ENCODE assay signal across 12 cellular contexts in genomic region chr16:67489401-67490083, GRCh38. TPM values are rescaled to one million over a fixed set of nuclear protein-coding genes. Genes with fewer than 3 reads are reported as not detected.
DNase-seq lines count a peak whose midpoint lies in the region; ATAC-seq, FAIRE-seq and TF ChIP-seq lines count a peak whose summit lies in the region.
"Had no signal": no experiment of that assay in that cellular context is flagged by ENCODE, and none has a peak within 500 bp of the region (broad histone marks: within the 10 kb centered on the region; RNA-seq: fewer than 3 reads in every experiment).

No MANE protein-coding gene starts in this region.

- H4K5ac ChIP-seq in H1 (ENCODE audit: insufficient read length, low read depth, low read length): no peak overlapping the region

- H3K18ac ChIP-seq in H1 (ENCODE audit: extremely low read depth, low read length): no peak overlapping the region; the same call in 1 of the 2 replicates

- H2AFZ ChIP-seq in H1 (ENCODE audit: low read length) (no peak overlapping the region), neural progenitor cell (replicated peaks) (peak overlapping the region; percentile 69), PC-9 (no peak overlapping the region)

- FAIRE-seq in H1 (lab: Jason Lieb, UNC): no peak

- no peak overlapping the region for H3K14ac ChIP-seq in H1 (ENCODE audit: insufficient read length)

- POLR2A ChIA-PET in H1 (lab: Charles Lee; ENCODE audit: partially characterized antibody) (interaction anchor here (0.6 to 1.3 kb wide), 4 partner anchors 9 to 57 kb away, joined by 3 read pairs; partner anchors contain the start of gene ATP6V0D1), PC-9 (lab: Charles Lee; ENCODE audit: unreplicated experiment) (no interaction called here)

- peaks cover 0 to 12% (median 5%) of the 10 kb centered on the region in 11 experiments; a peak in 10 of 22 replicates for H3K36me3 ChIP-seq in BLaER1 treated with 17β-estradiol and CSF1 and Interleukin-3, amounts not matched to agents 10 nM and 100 nM
- H3K36me3 ChIP-seq in H1 (ENCODE audit: control insufficient read depth in 2 of 4, insufficient read depth in 4 of 4, low read length in 3 of 4) (no peaks in the 10 kb centered on the region; a peak in 1 of 8 replicates), neural progenitor cell (no peaks in the 10 kb centered on the region), PC-9 (ENCODE audit: low read depth) (no peaks in the 10 kb centered on the region)

- H3K4me1 ChIP-seq in BLaER1 treated with 17β-estradiol and CSF1 and Interleukin-3, amounts not matched to agents 10 nM and 100 nM: peaks cover 96 to 99% (median 98%) of the 10 kb centered on the region in 10 experiments
- H3K4me1 ChIP-seq in H1 (replicated peaks in 1 of 4; ENCODE audit: control insufficient read depth in 3 of 4, insufficient read depth in 4 of 4, low read length in 3 of 4) (peaks cover 0 to 7% (median 4%) of the 10 kb centered on the region in 4 experiments; a peak in 5 of 7 replicates), neural progenitor cell (peaks cover 11% of the 10 kb centered on the region), PC-9 (replicated peaks; ENCODE audit: insufficient read depth) (0 out of 2 replicates have a peak, but pooled peaks cover 4% of the 10 kb centered on the region)

- peak overlapping the region in 9 of 10 experiments; percentile 1 to 50 (median 20); a peak in 9 of 20 replicates for H3K4me3 ChIP-seq in BLaER1 treated with 17β-estradiol and CSF1 and Interleukin-3, amounts not matched to agents 10 nM and 100 nM
- no peak overlapping the region for H3K4me3 ChIP-seq in HL-60 (replicated peaks; ENCODE audit: insufficient read depth, low read length)
- H3K4me3 ChIP-seq in H1 (ENCODE audit: extremely low read depth in 1 of 4, insufficient read depth in 2 of 4, low read depth in 3 of 4, low read length in 4 of 4): peak overlapping the region in 1 of 4 experiments; percentile 43; a peak in 1 of 8 replicates
- no peak overlapping the region for H3K4me3 ChIP-seq in neural progenitor cell
- no peak overlapping the region for H3K4me3 ChIP-seq in PC-9

- no peak overlapping the region for H2BK12ac ChIP-seq in H1 (ENCODE audit: low read depth, low read length)

- no peak overlapping the region for H3K4ac ChIP-seq in H1 (replicated peaks; ENCODE audit: insufficient read length, low read depth, low read length)

- H3K23ac ChIP-seq in H1 (ENCODE audit: insufficient read length): no peak overlapping the region

- no peaks in the 10 kb centered on the region for H3K79me1 ChIP-seq in H1 (ENCODE audit: low read depth, low read length)

- no peak overlapping the region for H4K8ac ChIP-seq in H1 (ENCODE audit: extremely low read depth, insufficient read depth, low read length)

- no peak overlapping the region for H3K56ac ChIP-seq in H1 (replicated peaks; ENCODE audit: insufficient read length, low read depth, low read length)

- peaks cover 5% of the 10 kb centered on the region for H3K27me3 Mint-ChIP-seq in neural progenitor cell (ENCODE audit: insufficient read depth, low read depth)

- H2BK20ac ChIP-seq in H1 (ENCODE audit: low read length): no peak overlapping the region

- no peaks in the 10 kb centered on the region for H4K20me1 ChIP-seq in BLaER1 treated with 17β-estradiol and CSF1 and Interleukin-3, amounts not matched to agents 10 nM and 100 nM
- H4K20me1 ChIP-seq in H1 (replicated peaks in 1 of 2; ENCODE audit: control insufficient read depth in 1 of 2, insufficient read depth in 2 of 2, low read length in 2 of 2) (peaks cover 8 to 10% of the 10 kb centered on the region in 2 experiments), neural progenitor cell (ENCODE audit: low read depth) (no peaks in the 10 kb centered on the region), PC-9 (ENCODE audit: insufficient read depth) (no peaks in the 10 kb centered on the region)

- no peaks in the 10 kb centered on the region for H3K23me2 ChIP-seq in H1 (ENCODE audit: low read depth, low read length)

- H4K91ac ChIP-seq in H1 (replicated peaks; ENCODE audit: insufficient read length, low read length): no peak overlapping the region

- CTCF ChIA-PET in H1 (lab: Charles Lee; ENCODE audit: partially characterized antibody) (interaction anchor here (1.1 to 21.5 kb wide), 10 partner anchors 7 to 90 kb away, joined by 3 to 335 read pairs (median 7); partner anchors contain the start of genes AGRP and ATP6V0D1), PC-9 (lab: Charles Lee) (no interaction called here)

- peak overlapping the region; percentile 91 to 100 (median 99) for H3K27ac ChIP-seq in BLaER1 treated with 17β-estradiol and CSF1 and Interleukin-3, amounts not matched to agents 10 nM and 100 nM
- H3K27ac ChIP-seq in HL-60 (replicated peaks): peak overlapping the region; percentile 69
- no peak overlapping the region for H3K27ac ChIP-seq in H1 (ENCODE audit: low read depth, low read length)
- H3K27ac ChIP-seq in neural progenitor cell: no peak overlapping the region
- no peak overlapping the region for H3K27ac ChIP-seq in PC-9

- no peaks in the 10 kb centered on the region for H3K27me3 ChIP-seq in BLaER1 treated with 17β-estradiol and CSF1 and Interleukin-3, amounts not matched to agents 10 nM and 100 nM
- H3K27me3 ChIP-seq in HL-60 (ENCODE audit: insufficient read depth, poor library complexity, severe bottlenecking) (no peaks in the 10 kb centered on the region), H1 (replicated peaks in 1 of 4; ENCODE audit: control insufficient read depth in 3 of 4, extremely low read depth in 1 of 4, insufficient read depth in 3 of 4, low read length in 3 of 4) (peaks cover 48 to 76% (median 63%) of the 10 kb centered on the region in 4 experiments), neural progenitor cell (peaks cover 15% of the 10 kb centered on the region), PC-9 (ENCODE audit: insufficient read depth, low read depth) (no peaks in the 10 kb centered on the region)

- H3K4me2 ChIP-seq in BLaER1 treated with 17β-estradiol and CSF1 and Interleukin-3, amounts not matched to agents 10 nM and 100 nM: peak overlapping the region; percentile 80 to 99 (median 97)
- H3K4me2 ChIP-seq in H1 (ENCODE audit: insufficient read depth in 1 of 2, low read depth in 2 of 2, low read length in 2 of 2): peak overlapping the region; percentile 35 to 59; a peak in 3 of 4 replicates
- peak overlapping the region; percentile 67 for H3K4me2 ChIP-seq in neural progenitor cell
- H3K4me2 ChIP-seq in PC-9: no peak overlapping the region

- TF ChIP-seq EP300 in H1 (IDR thresholded peaks at IDR 0.05; ENCODE audit: borderline replicate concordance in 1 of 2, low read depth in 2 of 2, low read length in 2 of 2): no peak

- H2BK5ac ChIP-seq in H1 (ENCODE audit: low read depth, low read length): no peak overlapping the region

- WGBS in H1 (ENCODE audit: extremely low coverage in 1 of 2, insufficient coverage in 1 of 2, insufficient read length in 1 of 2, insufficient replicate concordance in 2 of 2, low coverage in 1 of 2, low lambda C conversion rate in 2 of 2, missing lambda C conversion rate in 1 of 2), 2 experiments: 74% methylated on average over 4 of the region's 4 CpGs; no CpG with 5 or more reads in 1 of the 2 experiments

- H3K4me3 Mint-ChIP-seq in neural progenitor cell: no peak overlapping the region

- ATAC-seq in HG03108 (IDR thresholded peaks at IDR 0.05; ENCODE audit: unreplicated experiment) (no peak), left colon (no peak)

- peaks cover 16% of the 10 kb centered on the region for H3K4me1 Mint-ChIP-seq in neural progenitor cell

- H2BK120ac ChIP-seq in H1 (replicated peaks; ENCODE audit: low read depth, low read length): no peak overlapping the region

- peak overlapping the region; percentile 79 to 96 (median 91) for H3K9ac ChIP-seq in BLaER1 treated with 17β-estradiol and CSF1 and Interleukin-3, amounts not matched to agents 10 nM and 100 nM
- peak overlapping the region in 1 of 4 experiments; percentile 7; a peak in 2 of 7 replicates for H3K9ac ChIP-seq in H1 (replicated peaks in 1 of 4; ENCODE audit: extremely low read depth in 1 of 4, low read depth in 3 of 4, low read length in 3 of 4)
- H3K9ac ChIP-seq in neural progenitor cell: peak overlapping the region; percentile 21

- TF ChIP-seq RAD21 in H1 (IDR thresholded peaks at IDR 0.05 in 1 of 2, conservative IDR thresholded peaks at IDR 0.05 in 1 of 2; ENCODE audit: low read depth in 2 of 2, low read length in 2 of 2): no peak

- no TSS peak for BruUV-seq in PC-9 (replicated peaks; lab: Mats Ljungman, UMichigan)

- intact Hi-C loops in left colon (cut with DNase I, micrococcal nuclease) (no loop called here), PC-9 (cut with micrococcal nuclease; ENCODE audit: unreplicated experiment) (loop anchor here (10.0 kb wide), 2 partner anchors 75 to 735 kb away; partner anchors contain the start of gene CTCF)

- H3K9me3 ChIP-seq in BLaER1 treated with 17β-estradiol and CSF1 and Interleukin-3, amounts not matched to agents 10 nM and 100 nM (replicated peaks in 1 of 11): peaks cover 0 to 10% (median 5%) of the 10 kb centered on the region in 11 experiments; a peak in 8 of 22 replicates
- H3K9me3 ChIP-seq in H1 (ENCODE audit: insufficient read depth in 2 of 2, low read depth in 1 of 2, low read length in 1 of 2): peaks cover 5 to 7% of the 10 kb centered on the region in 2 experiments; a peak in 1 of 4 replicates
- no peaks in the 10 kb centered on the region for H3K9me3 ChIP-seq in neural progenitor cell (ENCODE audit: low read depth)
- no peaks in the 10 kb centered on the region for H3K9me3 ChIP-seq in PC-9 (ENCODE audit: insufficient read depth, low read depth)

- H3K36me3 Mint-ChIP-seq in neural progenitor cell: peaks cover 1% of the 10 kb centered on the region

- no peak for TF ChIP-seq POLR2A in H1 (IDR thresholded peaks at IDR 0.05; ENCODE audit: control extremely low read depth in 1 of 2, low read depth in 2 of 2, low read length in 2 of 2)

- DNase-seq in HL-60 (ENCODE audit: low read depth in 1 of 2, low spot score in 1 of 2) (no peak), H1 (ENCODE audit: low read depth in 1 of 2, low spot score in 2 of 2) (no peak), neural progenitor cell (ENCODE audit: low spot score) (no peak), left colon (no peak), NCI-H1417 treated with DMSO at 0.1 percent for 48 hours (lab: John Stamatoyannopoulos, UW) (no peak), PC-9 (no peak)
- DNase-seq: cortex of kidney, hippocampal formation had no signal

- H3K79me2 ChIP-seq in H1 (ENCODE audit: control insufficient read depth in 1 of 2, insufficient read depth in 2 of 2, low read length in 2 of 2): no peaks in the 10 kb centered on the region
- no peaks in the 10 kb centered on the region for H3K79me2 ChIP-seq in neural progenitor cell (ENCODE audit: low read depth)
- no peaks in the 10 kb centered on the region for H3K79me2 ChIP-seq in PC-9 (ENCODE audit: low read depth)

- no peak for TF ChIP-seq CTCF in HL-60 (IDR thresholded peaks at IDR 0.05; ENCODE audit: insufficient read depth, low read length)
- no peak for TF ChIP-seq CTCF in H1 (IDR thresholded peaks at IDR 0.05; ENCODE audit: control extremely low read depth in 1 of 3, insufficient read depth in 1 of 3, low read depth in 1 of 3, low read length in 3 of 3)
- no peak for TF ChIP-seq CTCF in neural progenitor cell (IDR thresholded peaks at IDR 0.05)
- no peak for TF ChIP-seq CTCF in PC-9 (conservative IDR thresholded peaks at IDR 0.05)

- no peak overlapping the region for H2AK5ac ChIP-seq in H1 (ENCODE audit: low read depth, low read length)

- H3K9me3 Mint-ChIP-seq in neural progenitor cell: no peaks in the 10 kb centered on the region

- no peak overlapping the region for H2BK15ac ChIP-seq in H1 (ENCODE audit: low read length)

- peak overlapping the region; percentile 80 for H3K27ac Mint-ChIP-seq in neural progenitor cell

- H3F3A ChIP-seq in neural progenitor cell (ENCODE audit: low read depth) (no peaks in the 10 kb centered on the region), PC-9 (ENCODE audit: insufficient read depth, low read depth) (0 out of 2 replicates have a peak, but pooled peaks cover 7% of the 10 kb centered on the region)

- H3K9me2 ChIP-seq in PC-9 (ENCODE audit: insufficient read depth): no peaks in the 10 kb centered on the region

RNA-seq across cellular contexts. Expression of gene AGRP, which starts 6.2 kb away (rescaled TPM):
- not detected in 2 replicates for total RNA-seq in H1 (2021; fragmentation: NEBNext Ultra II Directional; extraction: Animal tissue kit (Norgen Biotek cat#: 25700))
- not detected in 2 replicates for polyA plus RNA-seq in H1 (2011; rRNA removed)
- not detected for polyA plus RNA-seq in H1 (2011; cell fraction: cytosol; rRNA removed)
- polyA plus RNA-seq in H1 (2011; cell fraction: nucleus; rRNA removed): not detected
- not detected in 4 replicates for polyA plus RNA-seq in H1 (2012, experiment 1 of 2)
- not detected for polyA plus RNA-seq in H1 (2012, experiment 2 of 2)
- polyA plus RNA-seq in H1 (2013, experiment 1 of 2): not detected
- not detected for polyA plus RNA-seq in H1 (2013, experiment 2 of 2)
- polyA minus RNA-seq in H1 (2011; rRNA and poly(A)+ RNA removed): not detected in 2 replicates
- not detected for polyA minus RNA-seq in H1 (2011; cell fraction: cytosol; rRNA and poly(A)+ RNA removed)
- polyA minus RNA-seq in H1 (2011; cell fraction: nucleus; rRNA and poly(A)+ RNA removed): not detected
- total RNA-seq in neural progenitor cell (ENCODE audit: low replicate concordance) (not detected in 2 replicates), left colon (not detected), PC-9 (2021) (not detected in 2 replicates)
- total RNA-seq: T-helper 1 cell treated with Interleukin-12 subunit alpha and Interleukin-12 subunit beta and Interleukin-4 antibody, amounts not matched to agents 30 ng/mL and 1 ng/mL, for 36 hours had no signal
- polyA plus RNA-seq: BJ had no signal

RNA-seq across cellular contexts. Expression of gene ATP6V0D1, which starts 8.6 kb away (rescaled TPM):
- 47.3 and 54.1 TPM in 2 replicates for total RNA-seq in H1 (2021; fragmentation: NEBNext Ultra II Directional; extraction: Animal tissue kit (Norgen Biotek cat#: 25700))
- polyA plus RNA-seq in H1 (2011; rRNA removed): 129 and 134 TPM in 2 replicates
- polyA plus RNA-seq in H1 (2011; cell fraction: cytosol; rRNA removed): 97.9 TPM
- polyA plus RNA-seq in H1 (2011; cell fraction: nucleus; rRNA removed): 86.5 TPM
- 59.5 to 74.0 TPM (median 72.1 TPM) in 4 replicates for polyA plus RNA-seq in H1 (2012, experiment 1 of 2)
- 94.8 TPM for polyA plus RNA-seq in H1 (2012, experiment 2 of 2)
- 31.6 TPM for polyA plus RNA-seq in H1 (2013, experiment 1 of 2)
- 32.0 TPM for polyA plus RNA-seq in H1 (2013, experiment 2 of 2)
- 122 and 161 TPM in 2 replicates for polyA minus RNA-seq in H1 (2011; rRNA and poly(A)+ RNA removed)
- polyA minus RNA-seq in H1 (2011; cell fraction: cytosol; rRNA and poly(A)+ RNA removed): 41.3 TPM
- polyA minus RNA-seq in H1 (2011; cell fraction: nucleus; rRNA and poly(A)+ RNA removed): 29.7 TPM
- total RNA-seq in neural progenitor cell (ENCODE audit: low replicate concordance) (29.7 and 42.0 TPM in 2 replicates), left colon (100 to 1,000 TPM; 226 to 297 TPM), PC-9 (2021) (51.5 and 61.0 TPM in 2 replicates)

RNA-seq across cellular contexts. Expression of gene RIPOR1, which starts 39.1 kb away (rescaled TPM):
- 8.0 and 10.1 TPM in 2 replicates for total RNA-seq in H1 (2021; fragmentation: NEBNext Ultra II Directional; extraction: Animal tissue kit (Norgen Biotek cat#: 25700))
- polyA plus RNA-seq in H1 (2011; rRNA removed): 2.7 and 4.4 TPM in 2 replicates
- 1.8 TPM for polyA plus RNA-seq in H1 (2011; cell fraction: cytosol; rRNA removed)
- polyA plus RNA-seq in H1 (2011; cell fraction: nucleus; rRNA removed): 9.7 TPM
- polyA plus RNA-seq in H1 (2012, experiment 1 of 2): 6.4 to 11.6 TPM (median 10.3 TPM) in 4 replicates
- polyA plus RNA-seq in H1 (2012, experiment 2 of 2): 6.5 TPM
- 9.2 TPM for polyA plus RNA-seq in H1 (2013, experiment 1 of 2)
- polyA plus RNA-seq in H1 (2013, experiment 2 of 2): 8.0 TPM
- 2.2 and 2.7 TPM in 2 replicates for polyA minus RNA-seq in H1 (2011; rRNA and poly(A)+ RNA removed)
- polyA minus RNA-seq in H1 (2011; cell fraction: cytosol; rRNA and poly(A)+ RNA removed): 7.9 TPM
- 8.0 TPM for polyA minus RNA-seq in H1 (2011; cell fraction: nucleus; rRNA and poly(A)+ RNA removed)
- total RNA-seq in neural progenitor cell (ENCODE audit: low replicate concordance) (8.7 and 13.5 TPM in 2 replicates), left colon (10 to 100 TPM; 14.4 to 22.4 TPM), PC-9 (2021) (76.7 and 113 TPM in 2 replicates)

RNA-seq across cellular contexts. Expression of gene HSD11B2, which starts 58.6 kb away (rescaled TPM):
- 25.9 and 28.7 TPM in 2 replicates for total RNA-seq in H1 (2021; fragmentation: NEBNext Ultra II Directional; extraction: Animal tissue kit (Norgen Biotek cat#: 25700))
- polyA plus RNA-seq in H1 (2011; rRNA removed): 32.9 and 41.9 TPM in 2 replicates
- polyA plus RNA-seq in H1 (2011; cell fraction: cytosol; rRNA removed): 27.5 TPM
- 43.8 TPM for polyA plus RNA-seq in H1 (2011; cell fraction: nucleus; rRNA removed)
- polyA plus RNA-seq in H1 (2012, experiment 1 of 2): 33.8 to 46.5 TPM (median 42.5 TPM) in 4 replicates
- 32.9 TPM for polyA plus RNA-seq in H1 (2012, experiment 2 of 2)
- polyA plus RNA-seq in H1 (2013, experiment 1 of 2): 52.3 TPM
- 54.7 TPM for polyA plus RNA-seq in H1 (2013, experiment 2 of 2)
- 13.5 and 16.7 TPM in 2 replicates for polyA minus RNA-seq in H1 (2011; rRNA and poly(A)+ RNA removed)
- 22.1 TPM for polyA minus RNA-seq in H1 (2011; cell fraction: cytosol; rRNA and poly(A)+ RNA removed)
- polyA minus RNA-seq in H1 (2011; cell fraction: nucleus; rRNA and poly(A)+ RNA removed): 16.5 TPM
- total RNA-seq in neural progenitor cell (ENCODE audit: low replicate concordance): 1.6 TPM in 1 of 2 replicates, not detected in the other
- total RNA-seq in left colon: 1,000 to 10,000 TPM in 1 of 2 donors, 100 to 1,000 TPM in 1; 723 to 1,005 TPM
- 5.0 and 5.3 TPM in 2 replicates for total RNA-seq in PC-9 (2021)
- total RNA-seq: T-helper 1 cell treated with Interleukin-12 subunit alpha and Interleukin-12 subunit beta and Interleukin-4 antibody, amounts not matched to agents 30 ng/mL and 1 ng/mL, for 36 hours had no signal

Comparison
In these comparisons a context has a peak if more than half of its experiments do, and no peak if none do; other contexts are left out.
1. H3K27ac ChIP-seq: peak in BLaER1 treated with 17β-estradiol and CSF1 and Interleukin-3, amounts not matched to agents 10 nM and 100 nM (11 of 11) and HL-60 (single experiment); none in H1 (single experiment), neural progenitor cell (single experiment) and PC-9 (single experiment).
2. H3K4me3 ChIP-seq: peak in BLaER1 treated with 17β-estradiol and CSF1 and Interleukin-3, amounts not matched to agents 10 nM and 100 nM (9 of 10); none in HL-60 (single experiment), neural progenitor cell (single experiment) and PC-9 (single experiment).